8 cellular contexts compared by ENCODE assay signal in genomic region chr14:37874429-37875109, GRCh38.
DNase-seq lines count a peak whose midpoint lies in the region; ATAC-seq and TF ChIP-seq lines count a peak whose summit lies in the region.

No MANE protein-coding gene starts in this region.

- H3K4me3 ChIP-seq in DND-41 (ENCODE audit: low read depth in 1 of 2, low read length in 2 of 2), result no peak overlapping the region
- H3K4me3 ChIP-seq in neutrophil (ENCODE audit: low read depth in 1 of 2, low read length in 1 of 2), result no peak overlapping the region

- H3K27me3 ChIP-seq in DND-41 (ENCODE audit: insufficient read depth, low read length, poor library complexity), result no peaks in the 10 kb centered on the region
- H3K27me3 ChIP-seq in neutrophil, result no peaks in the 10 kb centered on the region

- H3K27ac ChIP-seq in DND-41 (ENCODE audit: low read length) (no peak overlapping the region), neutrophil (no peak overlapping the region), substantia nigra (ENCODE audit: low read depth, low read length, poor library complexity, severe bottlenecking) (no peak overlapping the region)

- H3K4me2 ChIP-seq in DND-41 (ENCODE audit: insufficient read depth, low read length), result peak overlapping the region; percentile 34; the same call in 1 of the 2 replicates

- TF ChIP-seq CTCF in DND-41 (IDR thresholded peaks at IDR 0.05; ENCODE audit: borderline replicate concordance, extremely low read depth, low read length, poor library complexity, severe bottlenecking) (peak; percentile 97), neutrophil (IDR thresholded peaks at IDR 0.05) (peak; percentile 89)

- peak; percentile 99 for ATAC-seq in DND-41 (ENCODE audit: insufficient read depth, low read depth)
- ATAC-seq in GM21529 (IDR thresholded peaks at IDR 0.05; ENCODE audit: unreplicated experiment), result peak; percentile 99

- no peaks in the 10 kb centered on the region for H4K20me1 ChIP-seq in DND-41 (ENCODE audit: insufficient read depth, low read length)

- H3K79me2 ChIP-seq in DND-41 (ENCODE audit: insufficient read depth, low read length), result no peaks in the 10 kb centered on the region

- H3K36me3 ChIP-seq in DND-41 (ENCODE audit: insufficient read depth, low read length) (no peaks in the 10 kb centered on the region), neutrophil (no peaks in the 10 kb centered on the region)

- DNase-seq in DND-41 (peak; percentile 83), HuH-7.5 (ENCODE audit: low spot score) (peak; percentile 25), OCI-M2 (lab: John Stamatoyannopoulos, UW; ENCODE audit: unreplicated experiment) (peak; percentile 79), activated T-cell treated with anti-CD3 and anti-CD28 coated beads for 48 hours (ENCODE audit: low read depth) (peak; percentile 67), fibroblast of peridontal ligament (ENCODE audit: extremely low read depth) (peak; percentile 72), substantia nigra (lab: John Stamatoyannopoulos, UW) (peak in 45 of 49 donors; percentile 2 to 82 (median 50))

- H3K9ac ChIP-seq in DND-41 (ENCODE audit: low read depth, low read length), result no peak overlapping the region

- H3K4me1 ChIP-seq in DND-41 (ENCODE audit: insufficient read depth, low read length) (peaks cover 3% of the 10 kb centered on the region; the same call in 1 of the 2 replicates), neutrophil (ENCODE audit: control insufficient read depth in 1 of 2, insufficient read depth in 1 of 2, low read depth in 1 of 2, low read length in 1 of 2) (peaks cover 0 to 3% of the 10 kb centered on the region in 2 experiments)

- H3K9me3 ChIP-seq in DND-41 (ENCODE audit: insufficient read depth, low read length, severe bottlenecking) (no peaks in the 10 kb centered on the region), neutrophil (no peaks in the 10 kb centered on the region)

- peak overlapping the region; percentile 63; the same call in 1 of the 2 replicates for H2AFZ ChIP-seq in DND-41 (ENCODE audit: low read depth, low read length)

Comparison
In these comparisons a context has a peak if more than half of its experiments do, and no peak if none do; other contexts are left out.
1. DNase-seq: peak in every context shown above with its lines; median percentile 83 in DND-41; 79 in OCI-M2; 72 in fibroblast of peridontal ligament; 67 in activated T-cell treated with anti-CD3 and anti-CD28 coated beads for 48 hours; 50 in substantia nigra; 25 in HuH-7.5.